Comparison of ENCODE assay signal across 17 cellular contexts in the genomic region with DNA sequence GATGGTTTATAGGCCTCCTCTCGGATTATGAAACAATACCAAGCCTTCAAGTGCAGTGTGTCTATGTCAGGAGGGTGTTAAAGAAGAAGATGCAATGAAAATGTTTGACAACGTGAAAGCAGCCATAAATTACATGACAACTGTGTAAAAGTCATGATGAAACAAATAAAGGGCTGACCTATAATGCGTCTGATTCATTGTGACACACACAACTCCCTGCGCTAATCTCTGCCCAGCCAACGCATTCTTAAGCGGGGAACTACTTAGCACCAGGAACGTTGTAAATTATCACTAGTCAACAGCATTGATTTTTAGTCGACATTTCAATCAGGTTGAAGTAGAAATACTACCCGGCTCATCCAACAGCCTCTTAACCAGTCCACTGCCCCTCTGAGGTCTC.
"Had no signal": no experiment of that assay in that cellular context is flagged by ENCODE, and none has a peak within 500 bp of the region (broad histone marks: within the 10 kb centered on the region; RNA-seq: fewer than 3 reads in every experiment).

No MANE protein-coding gene starts in this region.

- H3K4me3 Mint-ChIP-seq: activated naive CD8-positive, alpha-beta T cell treated with anti-CD3 and anti-CD28 coated beads for 36 hours; nephron progenitor cell; T-helper 17 cell had no signal

- H3K4me3 ChIP-seq: breast epithelium, gastroesophageal sphincter, left ventricle myocardium inferior, ovary, sigmoid colon, upper lobe of right lung had no signal

- DNase-seq: activated CD4-positive, alpha-beta T cell treated with anti-CD3 and anti-CD28 coated beads, Interleukin-2, amount 50 U/mL, for 4 hours; activated CD4-positive, CD25-positive, alpha-beta regulatory T cell treated with anti-CD3 and anti-CD28 coated beads, Interleukin-2, amount 50 U/mL, for 72 hours; activated gamma-delta T cell; activated naive CD8-positive, alpha-beta T cell treated with anti-CD3 and anti-CD28 coated beads for 36 hours; activated T-cell treated with anti-CD3 and anti-CD28 coated beads, Interleukin-2, amount 50 U/mL, for 48 hours; anterior cingulate cortex; islet precursor cell; left ventricle myocardium inferior; mesenchymal stem cell; nephron progenitor cell; ovary; sigmoid colon; stimulated activated naive CD8-positive, alpha-beta T cell treated with anti-CD3 and anti-CD28 coated beads, Interleukin-15, Interleukin-2, amounts not matched to agents 100 U/mL and 50 U/mL, for 24 hours; T-helper 17 cell; upper lobe of right lung had no signal

- H3K4me1 ChIP-seq: breast epithelium had no signal

- H3K36me3 ChIP-seq: breast epithelium, gastroesophageal sphincter, left ventricle myocardium inferior, ovary, sigmoid colon, upper lobe of right lung had no signal

- H3K9me3 ChIP-seq: breast epithelium, gastroesophageal sphincter, left ventricle myocardium inferior, ovary, sigmoid colon, upper lobe of right lung had no signal

- H3K27ac Mint-ChIP-seq: activated naive CD8-positive, alpha-beta T cell treated with anti-CD3 and anti-CD28 coated beads for 36 hours; nephron progenitor cell; T-helper 17 cell had no signal

- ATAC-seq: gastroesophageal sphincter, T-helper 17 cell, upper lobe of right lung had no signal

- H3K27me3 ChIP-seq: breast epithelium, ovary, sigmoid colon had no signal

- H3K27ac ChIP-seq: breast epithelium, gastroesophageal sphincter, left ventricle myocardium inferior, ovary, upper lobe of right lung had no signal

- H3K9me3 Mint-ChIP-seq: activated naive CD8-positive, alpha-beta T cell treated with anti-CD3 and anti-CD28 coated beads for 36 hours; nephron progenitor cell had no signal

- H3K36me3 Mint-ChIP-seq: activated naive CD8-positive, alpha-beta T cell treated with anti-CD3 and anti-CD28 coated beads for 36 hours had no signal
